10 cellular contexts compared by ENCODE assay signal in the genomic region with DNA sequence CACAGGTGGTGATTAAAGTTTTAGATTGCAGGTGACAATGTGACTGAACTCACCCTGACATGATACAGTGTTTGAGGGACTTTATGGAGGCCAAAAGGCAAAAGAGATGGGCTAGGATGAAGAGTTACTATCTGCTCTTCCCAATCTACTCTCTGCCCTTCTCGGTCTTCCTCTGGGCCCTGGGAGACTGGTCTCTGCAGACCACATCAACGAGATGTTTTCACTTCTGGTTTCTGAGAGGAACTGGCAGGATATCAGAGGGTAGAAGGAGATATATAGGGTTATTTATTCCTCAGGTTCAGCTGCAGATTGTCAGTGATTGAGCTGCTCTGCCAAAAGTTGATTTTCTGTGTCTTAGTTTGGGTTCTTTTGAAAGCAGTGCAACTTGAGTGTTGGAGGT. TPM values are rescaled to one million over a fixed set of nuclear protein-coding genes. Genes with fewer than 3 reads are reported as not detected.
A peak's percentile ranks its signal among the peaks of the same experiment; 100 is the strongest.
DNase-seq lines count a peak whose midpoint lies in the region; ATAC-seq and TF ChIP-seq lines count a peak whose summit lies in the region.
"Had no signal": no experiment of that assay in that cellular context is flagged by ENCODE, and none has a peak within 500 bp of the region (broad histone marks: within the 10 kb centered on the region; RNA-seq: fewer than 3 reads in every experiment).

No MANE protein-coding gene starts in this region.

- no peak for DNase-seq in activated naive CD4-positive, alpha-beta T cell treated with anti-CD3 and anti-CD28 coated beads, Interleukin-2, amount 10 ng/mL, durations not matched to agents 7 days and 5 days
- DNase-seq in activated naive CD4-positive, alpha-beta T cell (lab: John Stamatoyannopoulos, UW): no peak
- DNase-seq in NB4 (ENCODE audit: low read depth) (peak; percentile 30), sciatic nerve (ENCODE audit: low spot score) (no peak), OCI-M2 (lab: John Stamatoyannopoulos, UW; ENCODE audit: unreplicated experiment) (no peak), epidermal melanocyte (ENCODE audit: insufficient read length, low spot score) (no peak), GM10248 (ENCODE audit: extremely low spot score) (no peak)
- DNase-seq: left colon had no signal

- peak overlapping the region; percentile 67 for H3K27ac Mint-ChIP-seq in activated naive CD4-positive, alpha-beta T cell treated with anti-CD3 and anti-CD28 coated beads, Interleukin-2, amount 10 ng/mL, durations not matched to agents 7 days and 5 days

- no peak for TF ChIP-seq POLR2A in NB4 (IDR thresholded peaks at IDR 0.05; ENCODE audit: extremely low read depth, insufficient read length)

- H3K36me3 Mint-ChIP-seq in activated naive CD4-positive, alpha-beta T cell treated with anti-CD3 and anti-CD28 coated beads, Interleukin-2, amount 10 ng/mL, durations not matched to agents 7 days and 5 days: peaks cover 1% of the 10 kb centered on the region

- peak; percentile 73 for ATAC-seq in HG02759 (IDR thresholded peaks at IDR 0.05; ENCODE audit: unreplicated experiment)
- peak; percentile 29 for ATAC-seq in sciatic nerve
- ATAC-seq: left colon had no signal

- no peak overlapping the region for H3K4me3 Mint-ChIP-seq in activated naive CD4-positive, alpha-beta T cell treated with anti-CD3 and anti-CD28 coated beads, Interleukin-2, amount 10 ng/mL, durations not matched to agents 7 days and 5 days

- no peak overlapping the region for H3K4me3 ChIP-seq in NB4 (ENCODE audit: low read depth, low read length)
- H3K4me3 ChIP-seq: skin epidermis had no signal

- peaks cover 4% of the 10 kb centered on the region for H3K9me3 Mint-ChIP-seq in activated naive CD4-positive, alpha-beta T cell treated with anti-CD3 and anti-CD28 coated beads, Interleukin-2, amount 10 ng/mL, durations not matched to agents 7 days and 5 days

- H3K27me3 Mint-ChIP-seq in activated naive CD4-positive, alpha-beta T cell treated with anti-CD3 and anti-CD28 coated beads, Interleukin-2, amount 10 ng/mL, durations not matched to agents 7 days and 5 days: peaks cover 7% of the 10 kb centered on the region

- CTCF ChIA-PET in activated naive CD4-positive, alpha-beta T cell treated with anti-CD3 and anti-CD28 coated beads, Interleukin-2, amount 10 ng/mL, durations not matched to agents 7 days and 5 days (lab: Charles Lee): no interaction called here
- CTCF ChIA-PET in GM10248 (lab: Yijun Ruan, JAX): no interaction called here

- intact Hi-C loops in sciatic nerve (cut with DNase I): no loop called here

- POLR2A ChIA-PET in GM10248 (lab: Yijun Ruan, JAX): no interaction called here

- H3K4me1 Mint-ChIP-seq in activated naive CD4-positive, alpha-beta T cell treated with anti-CD3 and anti-CD28 coated beads, Interleukin-2, amount 10 ng/mL, durations not matched to agents 7 days and 5 days: peaks cover 49% of the 10 kb centered on the region

- TF ChIP-seq CTCF in NB4 (IDR thresholded peaks at IDR 0.05; ENCODE audit: low read depth, low read length): no peak
- no peak for TF ChIP-seq CTCF in GM10248 (IDR thresholded peaks at IDR 0.05; ENCODE audit: control extremely low read depth, extremely low read depth, low read depth, missing control alignments)

RNA-seq across cellular contexts. Expression of a gene that starts 32.4 kb away (rescaled TPM):
- 188 TPM for total RNA-seq in sciatic nerve
